In genomic region chr11:42957831-42958230, GRCh38 we compare ENCODE assay signal across 9 cellular contexts.
"Had no signal": no experiment of that assay in that cellular context is flagged by ENCODE, and none has a peak within 500 bp of the region (broad histone marks: within the 10 kb centered on the region; RNA-seq: fewer than 3 reads in every experiment).

No MANE protein-coding gene starts in this region.

- H3K4me2 ChIP-seq: GM23338 had no signal

- H3K9me3 ChIP-seq: HAP-1 had no signal

- H3K4me1 ChIP-seq: HAP-1 had no signal

- H3K27ac ChIP-seq: GM23248 had no signal

- H3K4me3 ChIP-seq: GM23248, GM23338, HAP-1 had no signal

- H3K36me3 ChIP-seq: HAP-1 had no signal

- DNase-seq: GM23248, GOT3, H7, H9, HCEC 1CT, HFFc6 had no signal

- H2AFZ ChIP-seq: GM23248, GM23338 had no signal

- H3K9ac ChIP-seq: GM23248 had no signal

- ATAC-seq: GM23338, HCT116 had no signal
